In genomic region chr7:28571405-28571804, GRCh38 we compare ENCODE assay signal across 19 cellular contexts.
DNase-seq lines count a peak whose midpoint lies in the region; ATAC-seq and TF ChIP-seq lines count a peak whose summit lies in the region.
"Had no signal": no experiment of that assay in that cellular context is flagged by ENCODE, and none has a peak within 500 bp of the region (broad histone marks: within the 10 kb centered on the region; RNA-seq: fewer than 3 reads in every experiment).

No MANE protein-coding gene starts in this region.

- H3K9me3 Mint-ChIP-seq in Calu3 (ENCODE audit: low read depth, unreplicated experiment) (no peaks in the 10 kb centered on the region), nephron (no peaks in the 10 kb centered on the region)
- H3K9me3 Mint-ChIP-seq: CD8-positive, alpha-beta T cell had no signal

- H3K79me2 ChIP-seq in GM23248 (ENCODE audit: insufficient read depth) = no peaks in the 10 kb centered on the region

- no peaks in the 10 kb centered on the region for H3K36me3 Mint-ChIP-seq in Calu3 (ENCODE audit: insufficient read depth, unreplicated experiment)
- H3K36me3 Mint-ChIP-seq in nephron (ENCODE audit: low read depth) = no peaks in the 10 kb centered on the region
- H3K36me3 Mint-ChIP-seq: CD8-positive, alpha-beta T cell had no signal

- H3K4me1 ChIP-seq in GM23248 (ENCODE audit: insufficient read depth) (peaks cover 46% of the 10 kb centered on the region), RWPE2 (ENCODE audit: insufficient read depth, poor library complexity, severe bottlenecking) (peaks cover 45% of the 10 kb centered on the region)

- H3K9ac ChIP-seq in GM23248 = no peak overlapping the region; the same call in 1 of the 2 replicates

- H3K9me3 ChIP-seq in GM23248 (ENCODE audit: low read depth) (no peaks in the 10 kb centered on the region), RWPE2 (ENCODE audit: severe bottlenecking) (no peaks in the 10 kb centered on the region)
- H3K9me3 ChIP-seq: MG63 had no signal

- H3K36me3 ChIP-seq in GM23248 (ENCODE audit: low read depth) (no peaks in the 10 kb centered on the region), RWPE2 (ENCODE audit: low read depth) (no peaks in the 10 kb centered on the region)

- DNase-seq in Calu3 (no peak), GM23248 (no peak), RWPE2 (ENCODE audit: low spot score) (no peak), NOMO-1 treated with DMSO at 0.1 percent for 48 hours (lab: John Stamatoyannopoulos, UW; ENCODE audit: unreplicated experiment) (no peak), GDM1 (lab: John Stamatoyannopoulos, UW) (no peak), medulla oblongata (ENCODE audit: extremely low spot score) (no peak)
- DNase-seq: CD8-positive, alpha-beta T cell; KG1; NCI-H1092 treated with DMSO at 0.1 percent for 48 hours; NCI-H446 treated with DMSO at 0.1 percent for 48 hours; NCI-H748 treated with DMSO at 0.1 percent for 48 hours; T-helper 1 cell; T1000 had no signal

- H3K4me3 ChIP-seq in GM23248 (no peak overlapping the region), RWPE2 (ENCODE audit: severe bottlenecking) (no peak overlapping the region)
- H3K4me3 ChIP-seq: MG63, SK-N-MC had no signal

- intact Hi-C loops in Calu3 (cut with micrococcal nuclease; ENCODE audit: unreplicated experiment) = no loop called here

- no peak for ATAC-seq in RWPE2 (ENCODE audit: low read depth)
- ATAC-seq: CD8-positive, alpha-beta T cell; Panc1; Right ventricle myocardium inferior had no signal

- H3K27ac ChIP-seq in GM23248 (peak overlapping the region; percentile 45), RWPE2 (ENCODE audit: poor library complexity, severe bottlenecking) (peak overlapping the region; percentile 21)
- H3K27ac ChIP-seq: SK-N-MC had no signal

- WGBS in GM23248 (ENCODE audit: low coverage in 1 of 2, low lambda C conversion rate in 2 of 2, missing lambda C conversion rate in 2 of 2), 2 experiments = 98% methylated on average over 4 of the region's 4 CpGs

- H4K20me1 ChIP-seq in GM23248 (ENCODE audit: insufficient read depth) = no peaks in the 10 kb centered on the region

- TF ChIP-seq CTCF in Calu3 (IDR thresholded peaks at IDR 0.05; ENCODE audit: unreplicated experiment) = no peak
- TF ChIP-seq CTCF in RWPE2 (IDR thresholded peaks at IDR 0.05; ENCODE audit: poor library complexity, severe bottlenecking) = no peak
- TF ChIP-seq CTCF in nephron (IDR thresholded peaks at IDR 0.05; ENCODE audit: unreplicated experiment in 3 of 3) = no peak

- no peak overlapping the region for H3K4me3 Mint-ChIP-seq in Calu3 (ENCODE audit: low read depth, unreplicated experiment)
- no peak overlapping the region for H3K4me3 Mint-ChIP-seq in nephron
- H3K4me3 Mint-ChIP-seq: B cell; CD8-positive, alpha-beta T cell had no signal

- H3K9me2 ChIP-seq in GM23248 (ENCODE audit: insufficient read depth) = 0 out of 2 replicates have a peak, but pooled peaks cover 3% of the 10 kb centered on the region

- in situ Hi-C loops in GM23248 (cut with MboI) = no loop called here

- H3K27ac Mint-ChIP-seq in Calu3 (ENCODE audit: unreplicated experiment) (peak overlapping the region; percentile 1), nephron (peak overlapping the region; percentile 4 to 87 (median 35))
- H3K27ac Mint-ChIP-seq: B cell; CD8-positive, alpha-beta T cell had no signal

- H3F3A ChIP-seq in GM23248 (ENCODE audit: insufficient read depth) = peaks cover 16% of the 10 kb centered on the region

- no TSS peak for BruUV-seq in Calu3 (replicated peaks; lab: Mats Ljungman, UMichigan)

- peaks cover 39% of the 10 kb centered on the region for H3K4me1 Mint-ChIP-seq in Calu3 (ENCODE audit: low read depth, unreplicated experiment)
- H3K4me1 Mint-ChIP-seq in nephron = peaks cover 41% of the 10 kb centered on the region

- H3K4me2 ChIP-seq in GM23248 (ENCODE audit: unreplicated experiment) = peak overlapping the region; percentile 33

- H3K27me3 ChIP-seq in GM23248 (replicated peaks; ENCODE audit: insufficient read depth) = no peaks in the 10 kb centered on the region
- H3K27me3 ChIP-seq in RWPE2 (ENCODE audit: insufficient read depth, poor library complexity, severe bottlenecking) = no peaks in the 10 kb centered on the region
- H3K27me3 ChIP-seq: MG63 had no signal

- H3K27me3 Mint-ChIP-seq in Calu3 (ENCODE audit: unreplicated experiment) (peaks cover 10% of the 10 kb centered on the region), nephron (ENCODE audit: low read depth) (peaks cover 5% of the 10 kb centered on the region)

- peak overlapping the region; percentile 57 for H2AFZ ChIP-seq in GM23248

- CTCF ChIA-PET in Calu3 (lab: Charles Lee) = interaction anchor here (0.6 kb wide), 1 partner anchor 157 kb away, joined by 3 read pairs; no protein-coding TSS in a partner anchor
